ENCODE assay signal across 15 cellular contexts in genomic region chr22:31603081-31603525, GRCh38. TPM values are rescaled to one million over a fixed set of nuclear protein-coding genes. Genes with fewer than 3 reads are reported as not detected.
DNase-seq lines count a peak whose midpoint lies in the region; ATAC-seq and TF ChIP-seq lines count a peak whose summit lies in the region.
"Had no signal": no experiment of that assay in that cellular context is flagged by ENCODE, and none has a peak within 500 bp of the region (broad histone marks: within the 10 kb centered on the region; RNA-seq: fewer than 3 reads in every experiment).

No MANE protein-coding gene starts in this region.

- TF ChIP-seq CTCF in left ventricle myocardium inferior (IDR thresholded peaks at IDR 0.05; ENCODE audit: borderline replicate concordance) (no peak), epithelial cell of proximal tubule (conservative IDR thresholded peaks at IDR 0.05; ENCODE audit: low read depth, low read length) (no peak), osteoblast (IDR thresholded peaks at IDR 0.05; ENCODE audit: extremely low read depth, low read depth, low read length) (no peak), uterus (IDR thresholded peaks at IDR 0.05) (no peak), OCI-LY7 (conservative IDR thresholded peaks at IDR 0.05; ENCODE audit: low read length) (no peak)

- BruUV-seq in OCI-LY7 (replicated peaks; lab: Mats Ljungman, UMichigan) = no TSS peak

- H3K9me3 ChIP-seq in left ventricle myocardium inferior (replicated peaks) (no peaks in the 10 kb centered on the region), osteoblast (ENCODE audit: low read depth, low read length) (no peaks in the 10 kb centered on the region), uterus (no peaks in the 10 kb centered on the region), OCI-LY7 (ENCODE audit: low read length) (no peaks in the 10 kb centered on the region)
- H3K9me3 ChIP-seq: neutrophil, Peyer's patch had no signal

- no peaks in the 10 kb centered on the region for H3K27me3 ChIP-seq in left ventricle myocardium inferior (ENCODE audit: low read depth)
- no peaks in the 10 kb centered on the region for H3K27me3 ChIP-seq in osteoblast (ENCODE audit: insufficient read depth, low read length)
- H3K27me3 ChIP-seq in uterus = no peaks in the 10 kb centered on the region
- H3K27me3 ChIP-seq: neutrophil, Peyer's patch had no signal

- H3K4me1 ChIP-seq in left ventricle myocardium inferior (peaks cover 12% of the 10 kb centered on the region), osteoblast (ENCODE audit: insufficient read depth, low read length) (peaks cover 13% of the 10 kb centered on the region), uterus (peaks cover 0 to 13% of the 10 kb centered on the region in 2 donors), OCI-LY7 (ENCODE audit: insufficient read depth, low read length, poor library complexity, severe bottlenecking) (no peaks in the 10 kb centered on the region)

- no peaks in the 10 kb centered on the region for H3K9me2 ChIP-seq in OCI-LY7 (ENCODE audit: insufficient read depth, low read length)

- H3K4me2 ChIP-seq in osteoblast (ENCODE audit: insufficient read depth, low read length) = no peak overlapping the region
- no peak overlapping the region for H3K4me2 ChIP-seq in OCI-LY7 (ENCODE audit: low read length)

- H3K27ac ChIP-seq in left ventricle myocardium inferior (replicated peaks) (peak overlapping the region; percentile 66), osteoblast (ENCODE audit: low read depth, low read length) (peak overlapping the region; percentile 66), uterus (peak overlapping the region; percentile 65 to 74), OCI-LY7 (ENCODE audit: low read depth, low read length, poor library complexity, severe bottlenecking) (no peak overlapping the region)
- H3K27ac ChIP-seq: neutrophil had no signal

- DNase-seq in left ventricle myocardium inferior (no peak), left ventricle myocardium superior (no peak), epithelial cell of proximal tubule (ENCODE audit: low read depth) (peak; percentile 22), osteoblast (ENCODE audit: insufficient read length, low spot score, missing footprints) (no peak), uterus (no peak), NCI-H2081 (lab: John Stamatoyannopoulos, UW) (no peak), OCI-LY7 (ENCODE audit: low spot score) (no peak)
- DNase-seq: activated naive CD8-positive, alpha-beta T cell treated with anti-CD3 and anti-CD28 coated beads, Interleukin-2, amount 10 ng/mL, durations not matched to agents 7 days and 5 days; effector memory CD8-positive, alpha-beta T cell; NCI-H187; NCI-H526 treated with DMSO at 0.1 percent for 48 hours; Peyer's patch had no signal

- CTCF ChIA-PET in OCI-LY7 (lab: Charles Lee; ENCODE audit: unreplicated experiment) = no interaction called here

- intact Hi-C loops in left ventricle myocardium inferior (cut with micrococcal nuclease) (no loop called here), left ventricle myocardium superior (cut with micrococcal nuclease) (no loop called here), uterus (cut with DNase I; ENCODE audit: low total_unique reads) (no loop called here), OCI-LY7 (cut with micrococcal nuclease; ENCODE audit: unreplicated experiment) (no loop called here)

- TF ChIP-seq POLR2A in uterus (IDR thresholded peaks at IDR 0.05) = no peak

- H3K36me3 ChIP-seq in left ventricle myocardium inferior (no peaks in the 10 kb centered on the region), osteoblast (ENCODE audit: insufficient read depth, low read length) (peaks cover 2% of the 10 kb centered on the region), uterus (no peaks in the 10 kb centered on the region), OCI-LY7 (ENCODE audit: insufficient read depth, low read length) (peaks cover 33% of the 10 kb centered on the region; the same call in 1 of the 2 replicates)

- no peak overlapping the region for H2AFZ ChIP-seq in osteoblast (ENCODE audit: low read length)
- H2AFZ ChIP-seq in OCI-LY7 (ENCODE audit: low read length) = no peak overlapping the region

- ATAC-seq in left ventricle myocardium superior (no peak), HG03175 (IDR thresholded peaks at IDR 0.05; ENCODE audit: unreplicated experiment) (no peak)
- ATAC-seq: activated CD4-positive, CD25-positive, alpha-beta regulatory T cell treated with anti-CD3 and anti-CD28 coated beads, Interleukin-2, amount 50 U/mL, for 24 hours; effector memory CD8-positive, alpha-beta T cell had no signal

- H4K20me1 ChIP-seq in osteoblast (ENCODE audit: insufficient read depth, low read length) (no peaks in the 10 kb centered on the region), OCI-LY7 (ENCODE audit: insufficient read depth, low read length) (no peaks in the 10 kb centered on the region)

- H3K4me3 ChIP-seq in left ventricle myocardium inferior (no peak overlapping the region), epithelial cell of proximal tubule (ENCODE audit: low read depth, low read length) (no peak overlapping the region), osteoblast (ENCODE audit: insufficient read depth, low read length) (no peak overlapping the region), uterus (no peak overlapping the region), OCI-LY7 (ENCODE audit: low read depth, low read length, poor library complexity, severe bottlenecking) (no peak overlapping the region)
- H3K4me3 ChIP-seq: Peyer's patch had no signal

- POLR2A ChIA-PET in OCI-LY7 (lab: Charles Lee) = interaction anchor here (0.5 to 1.0 kb wide), 2 partner anchors 9 to 48 kb away, joined by 3 to 5 read pairs; no protein-coding TSS in a partner anchor

- no peaks in the 10 kb centered on the region for H3K79me2 ChIP-seq in osteoblast (ENCODE audit: insufficient read depth, low read length)
- no peaks in the 10 kb centered on the region for H3K79me2 ChIP-seq in OCI-LY7 (ENCODE audit: insufficient read depth, low read depth, low read length)

RNA-seq across cellular contexts. Expression of gene PISD, which starts 58.9 kb away (rescaled TPM):
- total RNA-seq in left ventricle myocardium inferior = 18.1 TPM
- total RNA-seq in left ventricle myocardium superior = 15.1 TPM
- 61.1 and 78.9 TPM in 2 replicates for total RNA-seq in epithelial cell of proximal tubule
- total RNA-seq in osteoblast = 35.1 and 37.3 TPM in 2 replicates
- 100 to 1,000 TPM in 1 of 4 donors, 10 to 100 TPM in 3; 21.8 to 205 (median 42.2) TPM for total RNA-seq in uterus
- total RNA-seq in OCI-LY7 (2014; rRNA removed; shearing (Covaris generic)) = 21.5 and 25.7 TPM in 2 replicates
- 39.4 and 51.9 TPM in 2 replicates for total RNA-seq in OCI-LY7 (2022)
